In genomic region chr5:1772634-1773033, GRCh38 we compare ENCODE assay signal across 9 cellular contexts. TPM values are rescaled to one million over a fixed set of nuclear protein-coding genes. Genes with fewer than 3 reads are reported as not detected.
DNase-seq lines count a peak whose midpoint lies in the region; ATAC-seq, FAIRE-seq and TF ChIP-seq lines count a peak whose summit lies in the region.
"Had no signal": no experiment of that assay in that cellular context is flagged by ENCODE, and none has a peak within 500 bp of the region (broad histone marks: within the 10 kb centered on the region; RNA-seq: fewer than 3 reads in every experiment).

No MANE protein-coding gene starts in this region.

- ATAC-seq in GM18867 (IDR thresholded peaks at IDR 0.05; ENCODE audit: unreplicated experiment), result no peak
- ATAC-seq: right lobe of liver had no signal

- TF ChIP-seq CTCF in BE2C (IDR thresholded peaks at IDR 0.05; ENCODE audit: low read depth, low read length) (peak; percentile 63), fibroblast of mammary gland (conservative IDR thresholded peaks at IDR 0.05; ENCODE audit: control insufficient read depth, insufficient read depth, low read depth, low read length) (peak; percentile 55)

- no peaks in the 10 kb centered on the region for H3K4me1 ChIP-seq in BE2C
- H3K4me1 ChIP-seq: right lobe of liver had no signal

- H3K4me3 ChIP-seq in BE2C (ENCODE audit: low read depth, low read length) (no peak overlapping the region), fibroblast of mammary gland (ENCODE audit: control insufficient read depth, low read depth, low read length) (no peak overlapping the region), MG63 (no peak overlapping the region)
- H3K4me3 ChIP-seq: right lobe of liver had no signal

- H3K9me3 ChIP-seq in BE2C (no peaks in the 10 kb centered on the region), MG63 (no peaks in the 10 kb centered on the region)
- H3K9me3 ChIP-seq: right lobe of liver had no signal

- no peaks in the 10 kb centered on the region for H3K36me3 ChIP-seq in BE2C
- H3K36me3 ChIP-seq in MG63, result no peaks in the 10 kb centered on the region
- H3K36me3 ChIP-seq: right lobe of liver had no signal

- FAIRE-seq in GM19239 (lab: Jason Lieb, UNC), result peak; percentile 45

- H3K27me3 ChIP-seq in BE2C, result peaks cover 12% of the 10 kb centered on the region
- no peaks in the 10 kb centered on the region for H3K27me3 ChIP-seq in MG63
- H3K27me3 ChIP-seq: right lobe of liver had no signal

- DNase-seq in BE2C, result peak; percentile 36
- DNase-seq in GM19239 (ENCODE audit: insufficient read length, low spot score), result no peak
- DNase-seq in NCI-H526 treated with DMSO at 0.1 percent for 48 hours (lab: John Stamatoyannopoulos, UW), result peak; percentile 13
- DNase-seq in fibroblast of mammary gland (ENCODE audit: low read depth), result peak; percentile 60
- no peak for DNase-seq in NCI-H774 (lab: John Stamatoyannopoulos, UW)
- DNase-seq in MG63, result no peak
- no peak for DNase-seq in NCI-H128 (lab: John Stamatoyannopoulos, UW; ENCODE audit: unreplicated experiment)

RNA-seq across cellular contexts. Expression of gene MRPL36, which starts 27.0 kb away (rescaled TPM):
- 180 TPM for polyA plus RNA-seq in BE2C (2012; ENCODE audit: insufficient read depth, insufficient read length, low read depth)
- 188 and 248 TPM in 2 replicates for total RNA-seq in MG63 (2014; rRNA removed; shearing (Covaris generic); ENCODE audit: low replicate concordance)

RNA-seq across cellular contexts. Expression of gene NDUFS6, which starts 28.6 kb away (rescaled TPM):
- polyA plus RNA-seq in BE2C (2012; ENCODE audit: insufficient read depth, insufficient read length, low read depth), result 497 TPM
- 172 and 215 TPM in 2 replicates for total RNA-seq in MG63 (2014; rRNA removed; shearing (Covaris generic); ENCODE audit: low replicate concordance)

Comparison
In these comparisons a context has a peak if more than half of its experiments do, and no peak if none do; other contexts are left out.
1. DNase-seq: peak in BE2C (single experiment), NCI-H526 treated with DMSO at 0.1 percent for 48 hours (single experiment) and fibroblast of mammary gland (single experiment); none in GM19239 (single experiment), NCI-H774 (single experiment), MG63 (single experiment) and NCI-H128 (single experiment).